ENCODE assay signal across 8 cellular contexts in genomic region chr6:44869321-44869897, GRCh38.
DNase-seq lines count a peak whose midpoint lies in the region; ATAC-seq and TF ChIP-seq lines count a peak whose summit lies in the region.

No MANE protein-coding gene starts in this region.

- H3K27ac Mint-ChIP-seq in stimulated activated memory B cell treated with anti-CD40 and anti-IgM and Interleukin-4, amounts not matched to agents 10 μg/mL and 1 μg/mL and 100 μg/mL, for 72 hours = peak overlapping the region; percentile 25
- no peak overlapping the region for H3K27ac Mint-ChIP-seq in T-cell

- no TSS peak for BruUV-seq in A673 (replicated peaks; lab: Mats Ljungman, UMichigan)

- peaks cover 19% of the 10 kb centered on the region for H3K4me1 Mint-ChIP-seq in activated T-cell treated with anti-CD3 and anti-CD28 coated beads, Interleukin-2, amount 50 U/mL, for 4 hours (ENCODE audit: low read depth)
- peaks cover 27% of the 10 kb centered on the region for H3K4me1 Mint-ChIP-seq in stimulated activated memory B cell treated with anti-CD40 and anti-IgM and Interleukin-4, amounts not matched to agents 10 μg/mL and 1 μg/mL and 100 μg/mL, for 72 hours
- peaks cover 12 to 15% (median 14%) of the 10 kb centered on the region in 3 donors for H3K4me1 Mint-ChIP-seq in T-cell

- H3K36me3 ChIP-seq in A673 (ENCODE audit: insufficient read depth, low read length, poor library complexity, severe bottlenecking) = no peaks in the 10 kb centered on the region

- CTCF ChIA-PET in A673 (lab: Charles Lee) = interaction anchor here (1.2 kb wide), 1 partner anchor 557 kb away, joined by 3 read pairs; the partner anchor contains the start of gene AARS2
- CTCF ChIA-PET in T-cell (lab: Charles Lee) = interaction anchor here in 1 of 2 donors (1.1 kb wide), 1 partner anchor 394 kb away, joined by 4 read pairs; no protein-coding TSS in a partner anchor

- no peak for DNase-seq in activated T-cell treated with anti-CD3 and anti-CD28 coated beads, Interleukin-2, amount 50 U/mL, for 4 hours
- DNase-seq in activated T-cell treated with anti-CD3 and anti-CD28 coated beads, Interleukin-2, amount 50 U/mL, for 48 hours = no peak
- DNase-seq in A673 (ENCODE audit: low spot score) (no peak), hepatic stellate cell (ENCODE audit: low spot score) (no peak), T-cell (no peak)

- H3K36me3 Mint-ChIP-seq in activated T-cell treated with anti-CD3 and anti-CD28 coated beads, Interleukin-2, amount 50 U/mL, for 4 hours (ENCODE audit: insufficient read depth) = peaks cover 20% of the 10 kb centered on the region
- peaks cover 16% of the 10 kb centered on the region for H3K36me3 Mint-ChIP-seq in stimulated activated memory B cell treated with anti-CD40 and anti-IgM and Interleukin-4, amounts not matched to agents 10 μg/mL and 1 μg/mL and 100 μg/mL, for 72 hours
- H3K36me3 Mint-ChIP-seq in T-cell = peaks cover 31% of the 10 kb centered on the region

- POLR2A ChIA-PET in A673 (lab: Charles Lee; ENCODE audit: low non-redundant PET) (no interaction called here), T-cell (lab: Charles Lee) (no interaction called here)

- H3K4me3 ChIP-seq in A673 (ENCODE audit: low read depth, low read length, poor library complexity, severe bottlenecking) = no peak overlapping the region

- H3K9me3 Mint-ChIP-seq in activated T-cell treated with anti-CD3 and anti-CD28 coated beads, Interleukin-2, amount 50 U/mL, for 4 hours = peaks cover 16% of the 10 kb centered on the region
- peaks cover 8% of the 10 kb centered on the region for H3K9me3 Mint-ChIP-seq in stimulated activated memory B cell treated with anti-CD40 and anti-IgM and Interleukin-4, amounts not matched to agents 10 μg/mL and 1 μg/mL and 100 μg/mL, for 72 hours
- peaks cover 9 to 13% (median 11%) of the 10 kb centered on the region in 3 donors for H3K9me3 Mint-ChIP-seq in T-cell

- H3K27me3 ChIP-seq in A673 (replicated peaks; ENCODE audit: insufficient read depth, low read depth, low read length, poor library complexity) = no peaks in the 10 kb centered on the region

- TF ChIP-seq CTCF in A673 (conservative IDR thresholded peaks at IDR 0.05; ENCODE audit: low read depth, low read length) = no peak

- no peaks in the 10 kb centered on the region for H3K27me3 Mint-ChIP-seq in activated T-cell treated with anti-CD3 and anti-CD28 coated beads, Interleukin-2, amount 50 U/mL, for 4 hours (ENCODE audit: low read depth)
- no peaks in the 10 kb centered on the region for H3K27me3 Mint-ChIP-seq in stimulated activated memory B cell treated with anti-CD40 and anti-IgM and Interleukin-4, amounts not matched to agents 10 μg/mL and 1 μg/mL and 100 μg/mL, for 72 hours
- no peaks in the 10 kb centered on the region for H3K27me3 Mint-ChIP-seq in T-cell

- H3K9me3 ChIP-seq in A673 (ENCODE audit: low read depth, low read length, poor library complexity, severe bottlenecking) = no peaks in the 10 kb centered on the region

- H3K4me1 ChIP-seq in A673 (ENCODE audit: insufficient read depth, low read length, poor library complexity, severe bottlenecking) = no peaks in the 10 kb centered on the region

- H3K4me3 Mint-ChIP-seq in activated T-cell treated with anti-CD3 and anti-CD28 coated beads, Interleukin-2, amount 50 U/mL, for 4 hours = no peak overlapping the region
- peak overlapping the region; percentile 11 for H3K4me3 Mint-ChIP-seq in stimulated activated memory B cell treated with anti-CD40 and anti-IgM and Interleukin-4, amounts not matched to agents 10 μg/mL and 1 μg/mL and 100 μg/mL, for 72 hours
- no peak overlapping the region for H3K4me3 Mint-ChIP-seq in T-cell

- intact Hi-C loops in A673 (cut with micrococcal nuclease; ENCODE audit: unreplicated experiment) = no loop called here

- ATAC-seq in activated T-cell treated with anti-CD3 and anti-CD28 coated beads, Interleukin-2, amount 50 U/mL, for 4 hours = peak; percentile 76 to 79
- ATAC-seq in HG02588 (IDR thresholded peaks at IDR 0.05; ENCODE audit: unreplicated experiment) = peak; percentile 80
- peak; percentile 55 for ATAC-seq in HG03469 (IDR thresholded peaks at IDR 0.05; ENCODE audit: unreplicated experiment)
- ATAC-seq in stimulated activated memory B cell treated with anti-CD40 and anti-IgM and Interleukin-4, amounts not matched to agents 10 μg/mL and 1 μg/mL and 100 μg/mL, for 72 hours = peak; percentile 89
- no peak for ATAC-seq in T-cell (replicated peaks in 1 of 4)

- H3K27ac ChIP-seq in A673 (ENCODE audit: low read depth, low read length, poor library complexity, severe bottlenecking) = no peak overlapping the region

Comparison
In these comparisons a context has a peak if more than half of its experiments do, and no peak if none do; other contexts are left out.
1. ATAC-seq: peak in activated T-cell treated with anti-CD3 and anti-CD28 coated beads, Interleukin-2, amount 50 U/mL, for 4 hours (2 of 2), HG02588 (single experiment), HG03469 (single experiment) and stimulated activated memory B cell treated with anti-CD40 and anti-IgM and Interleukin-4, amounts not matched to agents 10 μg/mL and 1 μg/mL and 100 μg/mL, for 72 hours (single experiment); none in T-cell (0 of 4).